11 cellular contexts compared by ENCODE assay signal in genomic region chr15:92101706-92102434, GRCh38.
DNase-seq lines count a peak whose midpoint lies in the region; ATAC-seq and TF ChIP-seq lines count a peak whose summit lies in the region.
"Had no signal": no experiment of that assay in that cellular context is flagged by ENCODE, and none has a peak within 500 bp of the region (broad histone marks: within the 10 kb centered on the region; RNA-seq: fewer than 3 reads in every experiment).

No MANE protein-coding gene starts in this region.

- peaks cover 17% of the 10 kb centered on the region for H3K4me1 Mint-ChIP-seq in activated naive CD4-positive, alpha-beta T cell treated with anti-CD3 and anti-CD28 coated beads for 36 hours (ENCODE audit: low read depth)
- peaks cover 33% of the 10 kb centered on the region for H3K4me1 Mint-ChIP-seq in stimulated activated effector memory CD8-positive, alpha-beta T cell treated with anti-CD3 and anti-CD28 coated beads, Interleukin-12 subunit alpha, Interleukin-12 subunit beta, amount 100 ng/mL, for 72 hours

- H3K9me3 ChIP-seq in OCI-LY7 (ENCODE audit: low read length) (no peaks in the 10 kb centered on the region), A673 (ENCODE audit: low read depth, low read length, poor library complexity, severe bottlenecking) (no peaks in the 10 kb centered on the region), esophagus squamous epithelium (no peaks in the 10 kb centered on the region)
- H3K9me3 ChIP-seq: MG63 had no signal

- CTCF ChIA-PET in activated naive CD4-positive, alpha-beta T cell treated with anti-CD3 and anti-CD28 coated beads for 36 hours (lab: Charles Lee) = interaction anchor here (0.8 to 2.0 kb wide), 4 partner anchors 56 to 613 kb away, joined by 3 to 9 read pairs (median 4); no protein-coding TSS in a partner anchor
- CTCF ChIA-PET in OCI-LY7 (lab: Charles Lee; ENCODE audit: unreplicated experiment) (interaction anchor here (0.8 kb wide), 1 partner anchor 156 kb away, joined by 3 read pairs; no protein-coding TSS in a partner anchor), GM10248 (lab: Yijun Ruan, JAX) (interaction anchor here (0.9 to 1.9 kb wide), 2 partner anchors 24 to 39 kb away, joined by 3 to 5 read pairs; no protein-coding TSS in a partner anchor), A673 (lab: Charles Lee) (no interaction called here)

- H4K20me1 ChIP-seq in OCI-LY7 (ENCODE audit: insufficient read depth, low read length) = no peaks in the 10 kb centered on the region

- 72 to 82% methylated on average over 9 of the region's 9 CpGs for WGBS in esophagus squamous epithelium, 2 donors

- peak; percentile 31 for DNase-seq in activated naive CD4-positive, alpha-beta T cell treated with anti-CD3 and anti-CD28 coated beads for 36 hours
- no peak for DNase-seq in activated naive CD4-positive, alpha-beta T cell treated with anti-CD3 and anti-CD28 coated beads, Interleukin-2, amount 50 U/mL, for 16 hours
- DNase-seq in OCI-LY7 (ENCODE audit: low spot score) (no peak), GM10248 (ENCODE audit: extremely low spot score) (no peak), A673 (ENCODE audit: low spot score) (no peak), esophagus squamous epithelium (lab: John Stamatoyannopoulos, UW) (no peak)
- DNase-seq in stimulated activated effector memory CD8-positive, alpha-beta T cell treated with anti-CD3 and anti-CD28 coated beads, Interleukin-12 subunit alpha, Interleukin-12 subunit beta, amount 100 ng/mL, for 72 hours (ENCODE audit: low spot score in 2 of 2) = no peak
- DNase-seq: activated CD4-positive, CD25-positive, alpha-beta regulatory T cell; amniotic stem cell; MG63 had no signal

- no peaks in the 10 kb centered on the region for H3K9me2 ChIP-seq in OCI-LY7 (ENCODE audit: insufficient read depth, low read length)

- ATAC-seq in HG02885 (IDR thresholded peaks at IDR 0.05; ENCODE audit: poor library complexity, unreplicated experiment) = peak; percentile 62
- ATAC-seq in stimulated activated effector memory CD8-positive, alpha-beta T cell treated with anti-CD3 and anti-CD28 coated beads, Interleukin-12 subunit alpha, Interleukin-12 subunit beta, amount 100 ng/mL, for 72 hours = peak; percentile 49

- H3K4me2 ChIP-seq in OCI-LY7 (ENCODE audit: low read length) = peak overlapping the region; percentile 2; the same call in 1 of the 2 replicates

- H3K9me3 Mint-ChIP-seq in activated naive CD4-positive, alpha-beta T cell treated with anti-CD3 and anti-CD28 coated beads for 36 hours = no peaks in the 10 kb centered on the region
- H3K9me3 Mint-ChIP-seq in stimulated activated effector memory CD8-positive, alpha-beta T cell treated with anti-CD3 and anti-CD28 coated beads, Interleukin-12 subunit alpha, Interleukin-12 subunit beta, amount 100 ng/mL, for 72 hours = no peaks in the 10 kb centered on the region

- no peaks in the 10 kb centered on the region for H3K79me2 ChIP-seq in OCI-LY7 (ENCODE audit: insufficient read depth, low read depth, low read length)

- no peak for TF ChIP-seq POLR2A in esophagus squamous epithelium (IDR thresholded peaks at IDR 0.05)

- H3K27ac ChIP-seq in OCI-LY7 (ENCODE audit: low read depth, low read length, poor library complexity, severe bottlenecking) (no peak overlapping the region), A673 (ENCODE audit: low read depth, low read length, poor library complexity, severe bottlenecking) (no peak overlapping the region), esophagus squamous epithelium (no peak overlapping the region)

- intact Hi-C loops in activated naive CD4-positive, alpha-beta T cell treated with anti-CD3 and anti-CD28 coated beads for 36 hours (cut with micrococcal nuclease) = no loop called here
- intact Hi-C loops in OCI-LY7 (cut with micrococcal nuclease; ENCODE audit: unreplicated experiment) (no loop called here), A673 (cut with micrococcal nuclease; ENCODE audit: unreplicated experiment) (no loop called here), esophagus squamous epithelium (cut with DNase I) (no loop called here)

- TF ChIP-seq CTCF in OCI-LY7 (conservative IDR thresholded peaks at IDR 0.05; ENCODE audit: low read length) (no peak), GM10248 (IDR thresholded peaks at IDR 0.05; ENCODE audit: control extremely low read depth, extremely low read depth, low read depth, missing control alignments) (no peak), A673 (conservative IDR thresholded peaks at IDR 0.05; ENCODE audit: low read depth, low read length) (no peak), esophagus squamous epithelium (IDR thresholded peaks at IDR 0.05) (no peak)

- H3K27ac Mint-ChIP-seq in activated naive CD4-positive, alpha-beta T cell treated with anti-CD3 and anti-CD28 coated beads for 36 hours = peak overlapping the region; percentile 59
- peak overlapping the region; percentile 89 for H3K27ac Mint-ChIP-seq in stimulated activated effector memory CD8-positive, alpha-beta T cell treated with anti-CD3 and anti-CD28 coated beads, Interleukin-12 subunit alpha, Interleukin-12 subunit beta, amount 100 ng/mL, for 72 hours

- H3K36me3 ChIP-seq in OCI-LY7 (ENCODE audit: insufficient read depth, low read length) = peaks cover 5% of the 10 kb centered on the region; the same call in 1 of the 2 replicates
- H3K36me3 ChIP-seq in A673 (ENCODE audit: insufficient read depth, low read length, poor library complexity, severe bottlenecking) = no peaks in the 10 kb centered on the region
- peaks cover 0 to 43% (median 0%) of the 10 kb centered on the region in 3 donors for H3K36me3 ChIP-seq in esophagus squamous epithelium
- H3K36me3 ChIP-seq: MG63 had no signal

- H3K4me3 Mint-ChIP-seq in activated naive CD4-positive, alpha-beta T cell treated with anti-CD3 and anti-CD28 coated beads for 36 hours = no peak overlapping the region
- H3K4me3 Mint-ChIP-seq in stimulated activated effector memory CD8-positive, alpha-beta T cell treated with anti-CD3 and anti-CD28 coated beads, Interleukin-12 subunit alpha, Interleukin-12 subunit beta, amount 100 ng/mL, for 72 hours = peak overlapping the region; percentile 41

- no peak overlapping the region for H2AFZ ChIP-seq in OCI-LY7 (ENCODE audit: low read length)

- peaks cover 1% of the 10 kb centered on the region for H3K36me3 Mint-ChIP-seq in activated naive CD4-positive, alpha-beta T cell treated with anti-CD3 and anti-CD28 coated beads for 36 hours (ENCODE audit: low read depth)
- H3K36me3 Mint-ChIP-seq in stimulated activated effector memory CD8-positive, alpha-beta T cell treated with anti-CD3 and anti-CD28 coated beads, Interleukin-12 subunit alpha, Interleukin-12 subunit beta, amount 100 ng/mL, for 72 hours = no peaks in the 10 kb centered on the region

- H3K27me3 Mint-ChIP-seq in activated naive CD4-positive, alpha-beta T cell treated with anti-CD3 and anti-CD28 coated beads for 36 hours (ENCODE audit: low read depth) = no peaks in the 10 kb centered on the region

- H3K4me1 ChIP-seq in OCI-LY7 (ENCODE audit: insufficient read depth, low read length, poor library complexity, severe bottlenecking) (peaks cover 10% of the 10 kb centered on the region), A673 (ENCODE audit: insufficient read depth, low read length, poor library complexity, severe bottlenecking) (no peaks in the 10 kb centered on the region), esophagus squamous epithelium (peaks cover 0 to 19% (median 3%) of the 10 kb centered on the region in 3 donors)

- BruUV-seq in OCI-LY7 (replicated peaks; lab: Mats Ljungman, UMichigan) (no TSS peak), A673 (replicated peaks; lab: Mats Ljungman, UMichigan) (no TSS peak)

- no peaks in the 10 kb centered on the region for H3K27me3 ChIP-seq in A673 (replicated peaks; ENCODE audit: insufficient read depth, low read depth, low read length, poor library complexity)
- H3K27me3 ChIP-seq in esophagus squamous epithelium = no peaks in the 10 kb centered on the region
- H3K27me3 ChIP-seq: MG63 had no signal

- POLR2A ChIA-PET in OCI-LY7 (lab: Charles Lee) = no interaction called here
- POLR2A ChIA-PET in GM10248 (lab: Yijun Ruan, JAX) = no interaction called here
- POLR2A ChIA-PET in A673 (lab: Charles Lee; ENCODE audit: low non-redundant PET) = no interaction called here

- H3K4me3 ChIP-seq in OCI-LY7 (ENCODE audit: low read depth, low read length, poor library complexity, severe bottlenecking) = no peak overlapping the region
- H3K4me3 ChIP-seq in A673 (ENCODE audit: low read depth, low read length, poor library complexity, severe bottlenecking) = no peak overlapping the region
- H3K4me3 ChIP-seq in esophagus squamous epithelium = no peak overlapping the region
- H3K4me3 ChIP-seq: MG63 had no signal
